In the genomic region with DNA sequence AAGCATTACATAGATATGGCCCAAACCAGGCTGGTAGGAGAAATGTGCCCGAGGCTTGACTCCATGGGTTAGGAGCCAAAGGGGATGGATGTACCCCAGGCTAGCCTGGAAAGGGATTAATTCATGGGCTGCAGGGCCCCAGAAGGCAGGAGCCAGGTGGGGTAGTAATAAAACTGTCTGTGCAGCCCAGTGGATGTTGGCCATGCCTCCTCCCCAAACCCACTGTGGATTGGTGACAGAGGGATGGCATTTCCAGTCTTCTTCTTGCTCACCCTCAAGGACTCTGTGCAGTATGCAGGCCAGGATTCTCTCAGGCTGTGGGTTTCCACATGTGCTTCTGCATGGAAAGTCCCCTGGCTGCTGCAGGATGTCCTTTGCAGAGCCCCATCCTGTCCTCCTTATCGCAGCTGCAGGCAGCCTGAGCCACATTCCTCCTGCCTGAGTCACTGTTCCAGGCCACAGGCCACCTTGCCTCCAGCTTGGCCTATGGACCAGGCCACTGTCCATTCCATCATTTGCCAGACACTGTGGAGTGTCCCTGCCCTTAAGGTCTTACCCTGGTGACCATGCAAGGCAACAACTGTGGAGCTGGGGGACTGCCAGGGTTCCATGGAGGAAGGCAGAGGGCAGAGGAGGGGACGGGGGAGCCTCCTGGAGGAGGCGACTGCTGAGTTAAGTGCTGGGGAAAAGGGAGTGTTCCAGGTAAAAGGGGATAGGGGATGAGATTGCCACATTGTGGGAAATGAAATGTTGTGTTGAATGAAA, we compare ENCODE assay signal across 8 cellular contexts. TPM values are rescaled to one million over a fixed set of nuclear protein-coding genes. Genes with fewer than 3 reads are reported as not detected.
DNase-seq lines count a peak whose midpoint lies in the region; ATAC-seq and TF ChIP-seq lines count a peak whose summit lies in the region.

No MANE protein-coding gene starts in this region.

- TF ChIP-seq CTCF in epithelial cell of esophagus (IDR thresholded peaks at IDR 0.05; ENCODE audit: insufficient read depth, low read depth, low read length, missing control alignments): no peak

- ATAC-seq in GM18907 (IDR thresholded peaks at IDR 0.05; ENCODE audit: unreplicated experiment) (peak; percentile 83), GM19328 (IDR thresholded peaks at IDR 0.05; ENCODE audit: unreplicated experiment) (no peak)

- TF ChIP-seq EP300 in Ishikawa (IDR thresholded peaks at IDR 0.05; ENCODE audit: borderline replicate concordance): peak; percentile 21; the same call in 1 of the 2 replicates

- no peak for TF ChIP-seq RAD21 in Ishikawa (IDR thresholded peaks at IDR 0.05; ENCODE audit: low read depth)

- no peak overlapping the region for H3K4me3 ChIP-seq in epithelial cell of esophagus (ENCODE audit: low read length)

- peak; percentile 56 for DNase-seq in epithelial cell of esophagus (ENCODE audit: low read depth)
- DNase-seq in myocyte (ENCODE audit: low read depth): peak; percentile 96
- DNase-seq in activated CD4-positive, CD25-positive, alpha-beta regulatory T cell treated with anti-CD3 and anti-CD28 coated beads, Interleukin-2, amount 50 U/mL, for 72 hours: no peak
- no peak for DNase-seq in NCI-H2196 treated with DMSO at 0.1 percent for 48 hours (lab: John Stamatoyannopoulos, UW; ENCODE audit: unreplicated experiment)
- no peak for DNase-seq in cerebellar cortex (ENCODE audit: low spot score)

TF ChIP-seq in Ishikawa, 13 proteins besides CTCF, POLR2A, EP300 and RAD21:
- TF ChIP-seq NFIC (IDR thresholded peaks at IDR 0.05): no peak
- no peak for TF ChIP-seq TAF1 (IDR thresholded peaks at IDR 0.05; ENCODE audit: low read depth)
- no peak for TF ChIP-seq REST (IDR thresholded peaks at IDR 0.05; ENCODE audit: low read depth)
- no peak for TF ChIP-seq MAX (IDR thresholded peaks at IDR 0.05)
- no peak for TF ChIP-seq ZBTB7A (IDR thresholded peaks at IDR 0.05; ENCODE audit: low read depth)
- no peak for TF ChIP-seq EGR1 (IDR thresholded peaks at IDR 0.05)
- peak; percentile 20; the same call in 1 of the 2 replicates for TF ChIP-seq YY1 (IDR thresholded peaks at IDR 0.05; ENCODE audit: low read depth)
- no peak for TF ChIP-seq CREB1 (IDR thresholded peaks at IDR 0.05; ENCODE audit: low read depth)
- TF ChIP-seq FOXM1 (IDR thresholded peaks at IDR 0.05; ENCODE audit: borderline replicate concordance, low read depth): no peak
- peak; percentile 89 for TF ChIP-seq TEAD4 (IDR thresholded peaks at IDR 0.05)
- TF ChIP-seq, protein P1, sequence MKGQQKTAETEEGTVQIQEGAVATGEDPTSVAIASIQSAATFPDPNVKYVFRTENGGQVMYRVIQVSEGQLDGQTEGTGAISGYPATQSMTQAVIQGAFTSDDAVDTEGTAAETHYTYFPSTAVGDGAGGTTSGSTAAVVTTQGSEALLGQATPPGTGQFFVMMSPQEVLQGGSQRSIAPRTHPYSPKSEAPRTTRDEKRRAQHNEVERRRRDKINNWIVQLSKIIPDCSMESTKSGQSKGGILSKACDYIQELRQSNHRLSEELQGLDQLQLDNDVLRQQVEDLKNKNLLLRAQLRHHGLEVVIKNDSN (IDR thresholded peaks at IDR 0.05): no peak; the same call in 1 of the 2 replicates
- no peak for TF ChIP-seq CEBPB (IDR thresholded peaks at IDR 0.05)
- TF ChIP-seq TCF12 (IDR thresholded peaks at IDR 0.05; ENCODE audit: low read depth): no peak

RNA-seq across cellular contexts. Expression of gene INO80C, which starts 38.9 kb away (rescaled TPM):
- 8.8 and 9.8 TPM in 2 replicates for total RNA-seq in myocyte
- polyA plus RNA-seq in myocyte (2012): 21.8 TPM

Comparison
In these comparisons a context has a peak if more than half of its experiments do, and no peak if none do; other contexts are left out.
1. DNase-seq: peak in epithelial cell of esophagus (single experiment) and myocyte (single experiment); none in activated CD4-positive, CD25-positive, alpha-beta regulatory T cell treated with anti-CD3 and anti-CD28 coated beads, Interleukin-2, amount 50 U/mL, for 72 hours (single experiment), NCI-H2196 treated with DMSO at 0.1 percent for 48 hours (single experiment) and cerebellar cortex (single experiment).